21 cellular contexts compared by ENCODE assay signal in the genomic region with DNA sequence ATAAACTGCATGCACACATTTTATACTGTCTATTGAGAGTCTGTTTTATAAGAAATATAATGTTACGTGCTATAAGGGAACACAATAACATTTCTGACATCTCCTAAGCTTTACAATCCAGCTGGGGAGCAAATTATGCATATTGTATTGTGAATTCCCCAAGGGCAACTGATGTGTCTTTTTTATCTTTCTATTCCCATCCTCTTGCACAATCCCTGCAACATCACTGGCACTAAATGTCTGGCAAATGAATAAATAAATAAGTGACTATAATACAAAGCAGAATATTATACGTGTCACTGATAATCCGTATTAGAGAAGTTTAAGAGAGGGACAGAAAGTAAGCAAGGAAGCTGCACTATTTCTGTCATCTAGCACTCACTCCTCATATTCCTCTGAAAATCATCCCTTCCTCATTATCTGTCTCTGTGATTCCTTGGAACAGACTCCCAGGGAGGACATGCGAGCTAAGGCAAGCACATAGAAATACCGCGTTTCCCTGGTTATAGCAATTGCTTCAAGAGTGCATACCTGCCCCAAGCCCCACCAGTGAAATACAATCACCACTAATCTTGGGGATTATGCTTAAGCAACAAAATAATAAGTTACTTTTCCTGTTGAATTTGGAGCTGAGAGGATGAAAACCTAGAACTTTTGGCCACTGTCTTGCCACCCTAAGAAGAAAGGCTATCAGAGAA.
DNase-seq lines count a peak whose midpoint lies in the region; ATAC-seq and TF ChIP-seq lines count a peak whose summit lies in the region.
"Had no signal": no experiment of that assay in that cellular context is flagged by ENCODE, and none has a peak within 500 bp of the region (broad histone marks: within the 10 kb centered on the region; RNA-seq: fewer than 3 reads in every experiment).

No MANE protein-coding gene starts in this region.

- no peak overlapping the region for H3K14ac ChIP-seq in IMR-90 (replicated peaks; ENCODE audit: low read depth, low read length)

- no peak overlapping the region for H2AK5ac ChIP-seq in IMR-90 (ENCODE audit: low read depth, low read length)

- peak overlapping the region; percentile 41 for H3K27ac ChIP-seq in AG04450 (ENCODE audit: low read depth, low read length)
- no peak overlapping the region for H3K27ac ChIP-seq in IMR-90 (ENCODE audit: insufficient read depth, low read length)
- H3K27ac ChIP-seq in OCI-LY7 (ENCODE audit: low read depth, low read length, poor library complexity, severe bottlenecking), result no peak overlapping the region
- H3K27ac ChIP-seq: Peyer's patch had no signal

- no CpG with 5 or more reads among the region's 6 CpGs for WGBS in IMR-90 (ENCODE audit: extremely low coverage in 2 of 2, insufficient read length in 1 of 2), 2 experiments

- no peak overlapping the region for H3K23ac ChIP-seq in IMR-90 (ENCODE audit: low read depth, low read length)

- H3K4me3 ChIP-seq in AG04450 (ENCODE audit: low read depth, low read length) (no peak overlapping the region), IMR-90 (ENCODE audit: insufficient read depth, low read depth, low read length) (no peak overlapping the region), OCI-LY7 (ENCODE audit: low read depth, low read length, poor library complexity, severe bottlenecking) (no peak overlapping the region)
- H3K4me3 ChIP-seq: Peyer's patch had no signal

- H3K27ac Mint-ChIP-seq in chondrocyte (ENCODE audit: unreplicated experiment) (peak overlapping the region; percentile 87), mesothelial cell of epicardium (peak overlapping the region; percentile 30)

- no peaks in the 10 kb centered on the region for H3K9me3 Mint-ChIP-seq in chondrocyte (ENCODE audit: low read depth)
- H3K9me3 Mint-ChIP-seq in mesothelial cell of epicardium, result peaks cover 4% of the 10 kb centered on the region

- H3K9me3 ChIP-seq in AG04450 (ENCODE audit: control insufficient read depth, insufficient read depth, low read length), result no peaks in the 10 kb centered on the region
- no peaks in the 10 kb centered on the region for H3K9me3 ChIP-seq in IMR-90 (ENCODE audit: control insufficient read depth, insufficient read depth, low read length)
- H3K9me3 ChIP-seq in OCI-LY7 (ENCODE audit: low read length), result no peaks in the 10 kb centered on the region
- H3K9me3 ChIP-seq: BE2C, Peyer's patch had no signal

- peaks cover 39% of the 10 kb centered on the region for H3K4me1 Mint-ChIP-seq in chondrocyte (ENCODE audit: low read depth)
- peaks cover 45% of the 10 kb centered on the region for H3K4me1 Mint-ChIP-seq in mesothelial cell of epicardium

- no peak overlapping the region for H3K56ac ChIP-seq in IMR-90 (ENCODE audit: extremely low read depth, insufficient read depth, low read length)

- H3K9ac ChIP-seq in IMR-90 (ENCODE audit: low read depth, low read length), result no peak overlapping the region

- in situ Hi-C loops in IMR-90 (cut with MboI; ENCODE audit: low sequenced_read_pairs), result no loop called here

- H3K36me3 Mint-ChIP-seq in chondrocyte (ENCODE audit: low read depth) (no peaks in the 10 kb centered on the region), mesothelial cell of epicardium (no peaks in the 10 kb centered on the region)

- no peak overlapping the region for H4K91ac ChIP-seq in IMR-90 (ENCODE audit: insufficient read depth, low read depth, low read length)

- BruUV-seq in IMR-90 (replicated peaks; lab: Mats Ljungman, UMichigan), result no TSS peak
- no TSS peak for BruUV-seq in OCI-LY7 (replicated peaks; lab: Mats Ljungman, UMichigan)

- DNase-seq in AG04450 (ENCODE audit: low read depth, low spot score), result no peak
- DNase-seq in IMR-90, result no peak
- DNase-seq in chondrocyte (ENCODE audit: low spot score), result no peak
- no peak for DNase-seq in mesothelial cell of epicardium (ENCODE audit: low spot score in 2 of 2, unreplicated experiment in 2 of 2)
- no peak for DNase-seq in hepatic stellate cell (ENCODE audit: low spot score)
- DNase-seq in OCI-LY7 (ENCODE audit: low spot score), result no peak
- DNase-seq: ACHN, BE2C, DMS 273 treated with DMSO at 0.1 percent for 48 hours, EL, KG1, NCI-H1092 treated with DMSO at 0.1 percent for 48 hours, NCI-H1694 treated with DMSO at 0.1 percent for 48 hours, NCI-H2171, NCI-H446 treated with DMSO at 0.1 percent for 48 hours, NCI-H748 treated with DMSO at 0.1 percent for 48 hours, Peyer's patch, Right ventricle myocardium superior had no signal

- ATAC-seq in IMR-90 (ENCODE audit: low read depth) (no peak), GM19455 (IDR thresholded peaks at IDR 0.05; ENCODE audit: unreplicated experiment) (no peak), HG02798 (IDR thresholded peaks at IDR 0.05; ENCODE audit: poor library complexity, unreplicated experiment) (no peak)
- ATAC-seq: HCT116 had no signal

- no peaks in the 10 kb centered on the region for H3K9me2 ChIP-seq in OCI-LY7 (ENCODE audit: insufficient read depth, low read length)

- no peak for TF ChIP-seq RAD21 in IMR-90 (IDR thresholded peaks at IDR 0.05; ENCODE audit: low read length)

- H2AFZ ChIP-seq in IMR-90 (replicated peaks; ENCODE audit: low read length, poor library complexity) (no peak overlapping the region), OCI-LY7 (ENCODE audit: low read length) (no peak overlapping the region)

- no peak overlapping the region for H4K8ac ChIP-seq in IMR-90 (ENCODE audit: low read depth in 2 of 2, low read length in 2 of 2)

- no peaks in the 10 kb centered on the region; the same call in 1 of the 2 replicates for H3K9me1 ChIP-seq in IMR-90 (ENCODE audit: insufficient read depth, low read length)

- H3K4me1 ChIP-seq in IMR-90 (ENCODE audit: control insufficient read depth, insufficient read depth, low read length), result peaks cover 10% of the 10 kb centered on the region
- no peaks in the 10 kb centered on the region for H3K4me1 ChIP-seq in OCI-LY7 (ENCODE audit: insufficient read depth, low read length, poor library complexity, severe bottlenecking)
- H3K4me1 ChIP-seq: Peyer's patch had no signal

- H2AK9ac ChIP-seq in IMR-90 (replicated peaks; ENCODE audit: low read depth, low read length, poor library complexity), result no peak overlapping the region

- H2BK5ac ChIP-seq in IMR-90 (ENCODE audit: low read depth, low read length, poor library complexity, severe bottlenecking), result no peak overlapping the region

- POLR2A ChIA-PET in AG04450 (lab: Yijun Ruan, JAX), result no interaction called here
- POLR2A ChIA-PET in IMR-90 (lab: Charles Lee; ENCODE audit: unreplicated experiment), result no interaction called here
- POLR2A ChIA-PET in OCI-LY7 (lab: Charles Lee), result no interaction called here

- TF ChIP-seq POLR2A in IMR-90 (IDR thresholded peaks at IDR 0.05; ENCODE audit: low read depth, low read length), result no peak

- H2BK20ac ChIP-seq in IMR-90 (ENCODE audit: low read depth, low read length), result no peak overlapping the region

- H3K27me3 Mint-ChIP-seq in chondrocyte (ENCODE audit: low read depth) (no peaks in the 10 kb centered on the region), mesothelial cell of epicardium (ENCODE audit: low read depth) (no peaks in the 10 kb centered on the region)

- H3K18ac ChIP-seq in IMR-90 (ENCODE audit: low read depth, low read length), result no peak overlapping the region

- H3K36me3 ChIP-seq in IMR-90 (ENCODE audit: control insufficient read depth, insufficient read depth, low read length) (no peaks in the 10 kb centered on the region), OCI-LY7 (ENCODE audit: insufficient read depth, low read length) (no peaks in the 10 kb centered on the region)
- H3K36me3 ChIP-seq: BE2C, Peyer's patch had no signal

- CTCF ChIA-PET in AG04450 (lab: Charles Lee) (interaction anchor here (0.6 kb wide), 1 partner anchor 432 kb away, joined by 3 read pairs; no protein-coding TSS in a partner anchor), IMR-90 (lab: Yijun Ruan, JAX) (no interaction called here), OCI-LY7 (lab: Charles Lee; ENCODE audit: unreplicated experiment) (no interaction called here)

- no peak overlapping the region for H2BK120ac ChIP-seq in IMR-90 (ENCODE audit: low read depth, low read length)

- dilution Hi-C loops in IMR-90 (cut with HindIII; ENCODE audit: low sequenced_read_pairs, unreplicated experiment), result no loop called here

- H2BK15ac ChIP-seq in IMR-90 (ENCODE audit: low read depth, low read length), result no peak overlapping the region

- no peak overlapping the region for H3K4ac ChIP-seq in IMR-90 (ENCODE audit: low read depth, low read length)

- no peaks in the 10 kb centered on the region for H4K20me1 ChIP-seq in IMR-90 (ENCODE audit: insufficient read depth, low read length)
- no peaks in the 10 kb centered on the region for H4K20me1 ChIP-seq in OCI-LY7 (ENCODE audit: insufficient read depth, low read length)

- no peaks in the 10 kb centered on the region for H3K79me2 ChIP-seq in OCI-LY7 (ENCODE audit: insufficient read depth, low read depth, low read length)

- H3K4me3 Mint-ChIP-seq in chondrocyte (ENCODE audit: unreplicated experiment), result no peak overlapping the region
- no peak overlapping the region for H3K4me3 Mint-ChIP-seq in mesothelial cell of epicardium

- TF ChIP-seq CTCF in AG04450 (IDR thresholded peaks at IDR 0.05; ENCODE audit: low read depth, low read length) (no peak), IMR-90 (conservative IDR thresholded peaks at IDR 0.05; ENCODE audit: low read depth, low read length) (no peak), chondrocyte (IDR thresholded peaks at IDR 0.05) (no peak), mesothelial cell of epicardium (IDR thresholded peaks at IDR 0.05; ENCODE audit: unreplicated experiment) (no peak), OCI-LY7 (conservative IDR thresholded peaks at IDR 0.05; ENCODE audit: low read length) (no peak)

- no peak overlapping the region for H4K5ac ChIP-seq in IMR-90 (ENCODE audit: low read depth, low read length)

- H3K27me3 ChIP-seq in AG04450 (ENCODE audit: control insufficient read depth, insufficient read depth, low read length) (no peaks in the 10 kb centered on the region), IMR-90 (ENCODE audit: control insufficient read depth, insufficient read depth, low read length) (no peaks in the 10 kb centered on the region)
- H3K27me3 ChIP-seq: BE2C, Peyer's patch had no signal

- intact Hi-C loops in IMR-90 (cut with micrococcal nuclease), result no loop called here
- intact Hi-C loops in OCI-LY7 (cut with micrococcal nuclease; ENCODE audit: unreplicated experiment), result no loop called here

- H3K79me1 ChIP-seq in IMR-90 (ENCODE audit: low read depth in 1 of 2, low read length in 2 of 2), result peaks cover 0 to 3% of the 10 kb centered on the region in 2 experiments; a peak in 1 of 4 replicates

- no peak overlapping the region for H3K4me2 ChIP-seq in IMR-90 (ENCODE audit: low read depth, low read length)
- no peak overlapping the region for H3K4me2 ChIP-seq in OCI-LY7 (ENCODE audit: low read length)

TF ChIP-seq in IMR-90, 13 proteins besides CTCF, POLR2A, EP300 and RAD21:
- TF ChIP-seq RFX5 (IDR thresholded peaks at IDR 0.05; ENCODE audit: low read depth, low read length), result no peak
- peak; percentile 73 for TF ChIP-seq CEBPB (IDR thresholded peaks at IDR 0.05; ENCODE audit: low read depth, low read length)
